Comparison of ENCODE assay signal across 24 cellular contexts in genomic region chr13:109730832-109731335, GRCh38. TPM values are rescaled to one million over a fixed set of nuclear protein-coding genes. Genes with fewer than 3 reads are reported as not detected.
DNase-seq lines count a peak whose midpoint lies in the region; ATAC-seq and TF ChIP-seq lines count a peak whose summit lies in the region.
"Had no signal": no experiment of that assay in that cellular context is flagged by ENCODE, and none has a peak within 500 bp of the region (broad histone marks: within the 10 kb centered on the region; RNA-seq: fewer than 3 reads in every experiment).

No MANE protein-coding gene starts in this region.

- no peak overlapping the region for H2BK12ac ChIP-seq in neuronal stem cell (ENCODE audit: low read length)

- H3K23ac ChIP-seq in neuronal stem cell (ENCODE audit: low read depth, low read length, poor library complexity) = no peak overlapping the region

- no peak overlapping the region for H4K91ac ChIP-seq in neuronal stem cell (ENCODE audit: low read depth, low read length, poor library complexity)

- peak overlapping the region; percentile 64 for H2AK5ac ChIP-seq in neuronal stem cell (ENCODE audit: low read depth, low read length)

- H2AFZ ChIP-seq in neuronal stem cell (ENCODE audit: low read length) = peak overlapping the region; percentile 22

- H2BK5ac ChIP-seq in neuronal stem cell (ENCODE audit: low read length) = no peak overlapping the region

- H3K4ac ChIP-seq in neuronal stem cell (ENCODE audit: low read length) = no peak overlapping the region

- H4K8ac ChIP-seq in neuronal stem cell (ENCODE audit: low read depth, low read length) = no peak overlapping the region

- peak overlapping the region; percentile 11 for H2BK15ac ChIP-seq in neuronal stem cell (ENCODE audit: low read length)

- DNase-seq in Kasumi-1 (lab: John Stamatoyannopoulos, UW) = peak; percentile 61 to 69
- DNase-seq in neuronal stem cell (ENCODE audit: low spot score) = no peak
- no peak for DNase-seq in NCI-H226
- no peak for DNase-seq in stimulated activated CD8-positive, alpha-beta memory T cell treated with anti-CD3 and anti-CD28 coated beads, Interleukin-4, amount 100 ng/mL, for 48 hours
- DNase-seq in KBM-7 = no peak
- DNase-seq: BE2C; Calu3; CD8-positive, alpha-beta memory T cell; DMS153; GOT3; HCEC 1CT; MV-4-11; NCI-H1417 treated with DMSO at 0.1 percent for 48 hours; NCI-H187; NCI-H446 treated with DMSO at 0.1 percent for 48 hours; NCI-H526 treated with DMSO at 0.1 percent for 48 hours; PC-3; RPMI8226 had no signal

- H3K4me3 ChIP-seq in BLaER1 treated with 17β-estradiol and CSF1 and Interleukin-3, amounts not matched to agents 10 nM and 100 nM = peak overlapping the region; percentile 40 to 72 (median 62)
- no peak overlapping the region for H3K4me3 ChIP-seq in neuronal stem cell (ENCODE audit: low read length in 2 of 2)
- H3K4me3 ChIP-seq: A549 had no signal

- H4K20me1 ChIP-seq in BLaER1 treated with 17β-estradiol and CSF1 and Interleukin-3, amounts not matched to agents 10 nM and 100 nM = no peaks in the 10 kb centered on the region

- WGBS in neuronal stem cell (ENCODE audit: extremely low coverage in 2 of 2, insufficient read length in 2 of 2, insufficient replicate concordance in 1 of 2), 2 donors = no CpG with 5 or more reads among the region's 13 CpGs

- TF ChIP-seq CTCF in VCaP (conservative IDR thresholded peaks at IDR 0.05) = no peak

- peaks cover 0 to 19% (median 0%) of the 10 kb centered on the region in 11 experiments; a peak in 7 of 22 replicates for H3K27me3 ChIP-seq in BLaER1 treated with 17β-estradiol and CSF1 and Interleukin-3, amounts not matched to agents 10 nM and 100 nM
- no peaks in the 10 kb centered on the region for H3K27me3 ChIP-seq in neuronal stem cell (ENCODE audit: control insufficient read depth in 3 of 3, insufficient read depth in 3 of 3, low read depth in 1 of 3, low read length in 3 of 3)
- H3K27me3 ChIP-seq: BE2C had no signal

- no peak overlapping the region for H2BK120ac ChIP-seq in neuronal stem cell (ENCODE audit: low read depth, low read length)

- peak overlapping the region; percentile 69 to 84 (median 79) for H3K4me2 ChIP-seq in BLaER1 treated with 17β-estradiol and CSF1 and Interleukin-3, amounts not matched to agents 10 nM and 100 nM
- H3K4me2 ChIP-seq in neuronal stem cell (ENCODE audit: insufficient read depth, low read length, poor library complexity, severe bottlenecking) = no peak overlapping the region
- H3K4me2 ChIP-seq: A549, KMS-11 had no signal

- H3K36me3 ChIP-seq in BLaER1 treated with 17β-estradiol and CSF1 and Interleukin-3, amounts not matched to agents 10 nM and 100 nM = peaks cover 0 to 23% (median 10%) of the 10 kb centered on the region in 11 experiments; a peak in 8 of 22 replicates
- no peaks in the 10 kb centered on the region for H3K36me3 ChIP-seq in neuronal stem cell (replicated peaks in 1 of 2; ENCODE audit: control insufficient read depth in 2 of 2, insufficient read depth in 2 of 2, low read length in 2 of 2)
- H3K36me3 ChIP-seq: BE2C had no signal

- H3K79me1 ChIP-seq in neuronal stem cell (ENCODE audit: low read depth, low read length) = no peaks in the 10 kb centered on the region

- peaks cover 40 to 82% (median 58%) of the 10 kb centered on the region in 10 experiments for H3K4me1 ChIP-seq in BLaER1 treated with 17β-estradiol and CSF1 and Interleukin-3, amounts not matched to agents 10 nM and 100 nM
- peaks cover 10 to 16% of the 10 kb centered on the region in 2 donors for H3K4me1 ChIP-seq in neuronal stem cell (ENCODE audit: control insufficient read depth in 2 of 2, insufficient read depth in 1 of 2, low read depth in 1 of 2, low read length in 2 of 2)
- H3K4me1 ChIP-seq: A549, BE2C had no signal

- peaks cover 33 to 48% (median 38%) of the 10 kb centered on the region in 11 experiments for H3K9me3 ChIP-seq in BLaER1 treated with 17β-estradiol and CSF1 and Interleukin-3, amounts not matched to agents 10 nM and 100 nM (replicated peaks in 1 of 11)
- H3K9me3 ChIP-seq in neuronal stem cell (replicated peaks in 1 of 2; ENCODE audit: control insufficient read depth in 2 of 2, insufficient read depth in 1 of 2, low read depth in 1 of 2, low read length in 2 of 2) = no peaks in the 10 kb centered on the region
- H3K9me3 ChIP-seq: A549, BE2C had no signal

- H3K18ac ChIP-seq in neuronal stem cell (ENCODE audit: low read length) = no peak overlapping the region

- H3K14ac ChIP-seq in neuronal stem cell (ENCODE audit: low read length) = no peak overlapping the region

- peak overlapping the region in 9 of 11 experiments; percentile 42 to 80 (median 66); a peak in 19 of 22 replicates for H3K27ac ChIP-seq in BLaER1 treated with 17β-estradiol and CSF1 and Interleukin-3, amounts not matched to agents 10 nM and 100 nM
- H3K27ac ChIP-seq in VCaP = peak overlapping the region; percentile 35
- H3K27ac ChIP-seq in neuronal stem cell (replicated peaks; ENCODE audit: low read length) = no peak overlapping the region
- H3K27ac ChIP-seq: A549, KMS-11 had no signal

- ATAC-seq in HG03432 (IDR thresholded peaks at IDR 0.05; ENCODE audit: unreplicated experiment) = no peak
- ATAC-seq: A549, PC-3, SK-N-SH treated with all-trans-retinoic acid at 6 μM for 48 hours had no signal

- in situ Hi-C loops in KBM-7 (cut with MboI; ENCODE audit: low pct_unique_long_range_greater_than_20kb, low sequenced_read_pairs) = no loop called here

- H3K9ac ChIP-seq in BLaER1 treated with 17β-estradiol and CSF1 and Interleukin-3, amounts not matched to agents 10 nM and 100 nM = peak overlapping the region; percentile 48 to 81 (median 70); a peak in 20 of 22 replicates
- H3K9ac ChIP-seq in neuronal stem cell (ENCODE audit: low read depth, low read length, poor library complexity) = no peak overlapping the region
- H3K9ac ChIP-seq: KMS-11 had no signal

RNA-seq across cellular contexts. Expression of gene IRS2, which starts 55.5 kb away (rescaled TPM):
- 18.1 TPM for polyA plus RNA-seq in neuronal stem cell (2013, experiment 1 of 2)
- 18.9 TPM for polyA plus RNA-seq in neuronal stem cell (2013, experiment 2 of 2)

Comparison
In these comparisons a context has a peak if more than half of its experiments do, and no peak if none do; other contexts are left out.
1. H3K4me3 ChIP-seq: peak in BLaER1 treated with 17β-estradiol and CSF1 and Interleukin-3, amounts not matched to agents 10 nM and 100 nM (10 of 10); none in neuronal stem cell (0 of 2).
2. DNase-seq: peak in Kasumi-1 (2 of 2); none in neuronal stem cell (single experiment), NCI-H226 (single experiment), stimulated activated CD8-positive, alpha-beta memory T cell treated with anti-CD3 and anti-CD28 coated beads, Interleukin-4, amount 100 ng/mL, for 48 hours (single experiment) and KBM-7 (single experiment).